ENCODE assay signal across 8 cellular contexts in genomic region chr3:19947549-19948071, GRCh38. TPM values are rescaled to one million over a fixed set of nuclear protein-coding genes. Genes with fewer than 3 reads are reported as not detected.
DNase-seq lines count a peak whose midpoint lies in the region; ATAC-seq and TF ChIP-seq lines count a peak whose summit lies in the region.

No MANE protein-coding gene starts in this region.

- no peaks in the 10 kb centered on the region for H3K9me3 ChIP-seq in osteoblast (ENCODE audit: low read depth, low read length)
- H3K9me3 ChIP-seq in upper lobe of right lung = no peaks in the 10 kb centered on the region

- H3K4me3 ChIP-seq in osteoblast (ENCODE audit: insufficient read depth, low read length) = peak overlapping the region; percentile 97
- H3K4me3 ChIP-seq in upper lobe of right lung = peak overlapping the region; percentile 71

- CTCF ChIA-PET in RWPE1 (lab: Yijun Ruan, JAX) = no interaction called here

- H3K27ac ChIP-seq in RWPE1 (peak overlapping the region; percentile 99), osteoblast (ENCODE audit: low read depth, low read length) (peak overlapping the region; percentile 91), upper lobe of right lung (peak overlapping the region; percentile 94)

- peaks cover 14% of the 10 kb centered on the region for H3K36me3 ChIP-seq in osteoblast (ENCODE audit: insufficient read depth, low read length)
- peaks cover 22% of the 10 kb centered on the region for H3K36me3 ChIP-seq in upper lobe of right lung

- DNase-seq in AG08396 (ENCODE audit: low spot score) (peak; percentile 52), RWPE1 (ENCODE audit: low spot score) (peak; percentile 22), globus pallidus (ENCODE audit: low spot score) (peak; percentile 31), osteoblast (ENCODE audit: insufficient read length, low spot score, missing footprints) (peak; percentile 85), upper lobe of right lung (no peak)
- peak; percentile 50 for DNase-seq in activated naive CD4-positive, alpha-beta T cell treated with anti-CD3 and anti-CD28 coated beads, Interleukin-2, amount 50 U/mL, for 16 hours

- H3K4me1 ChIP-seq in osteoblast (ENCODE audit: insufficient read depth, low read length) = peaks cover 19% of the 10 kb centered on the region
- peaks cover 37% of the 10 kb centered on the region for H3K4me1 ChIP-seq in upper lobe of right lung

- peak; percentile 7 for ATAC-seq in GM19372 (IDR thresholded peaks at IDR 0.05; ENCODE audit: low read depth, unreplicated experiment)
- ATAC-seq in HG03521 (IDR thresholded peaks at IDR 0.05; ENCODE audit: unreplicated experiment) = peak; percentile 8
- peak; percentile 55 for ATAC-seq in upper lobe of right lung

- peak overlapping the region; percentile 83 for H3K4me2 ChIP-seq in osteoblast (ENCODE audit: insufficient read depth, low read length)

- peaks cover 58% of the 10 kb centered on the region for H3K79me2 ChIP-seq in osteoblast (ENCODE audit: insufficient read depth, low read length)

- POLR2A ChIA-PET in RWPE1 (lab: Yijun Ruan, JAX; ENCODE audit: low non-redundant PET) = interaction anchor here (0.5 kb wide), 1 partner anchor 96 kb away, joined by 3 read pairs; no protein-coding TSS in a partner anchor

- H4K20me1 ChIP-seq in osteoblast (ENCODE audit: insufficient read depth, low read length) = peaks cover 41% of the 10 kb centered on the region

- peak overlapping the region; percentile 88 for H2AFZ ChIP-seq in osteoblast (ENCODE audit: low read length)

- intact Hi-C loops in upper lobe of right lung (cut with DNase I) = no loop called here

- H3K27me3 ChIP-seq in osteoblast (ENCODE audit: insufficient read depth, low read length) (no peaks in the 10 kb centered on the region), upper lobe of right lung (no peaks in the 10 kb centered on the region)

- TF ChIP-seq CTCF in RWPE1 (conservative IDR thresholded peaks at IDR 0.05; ENCODE audit: low read depth) (no peak), osteoblast (IDR thresholded peaks at IDR 0.05; ENCODE audit: extremely low read depth, low read depth, low read length) (no peak), upper lobe of right lung (IDR thresholded peaks at IDR 0.05) (no peak)

RNA-seq across cellular contexts. Expression of gene RAB5A, which starts 0.7 kb away (rescaled TPM):
- 69.1 and 88.1 TPM in 2 replicates for total RNA-seq in osteoblast
- total RNA-seq in upper lobe of right lung = 71.7 TPM

RNA-seq across cellular contexts. Expression of gene EFHB, which starts 13.6 kb away (rescaled TPM):
- total RNA-seq in osteoblast (0.29 and 1.8 TPM in 2 replicates), upper lobe of right lung (0.90 TPM)
